In the genomic region with DNA sequence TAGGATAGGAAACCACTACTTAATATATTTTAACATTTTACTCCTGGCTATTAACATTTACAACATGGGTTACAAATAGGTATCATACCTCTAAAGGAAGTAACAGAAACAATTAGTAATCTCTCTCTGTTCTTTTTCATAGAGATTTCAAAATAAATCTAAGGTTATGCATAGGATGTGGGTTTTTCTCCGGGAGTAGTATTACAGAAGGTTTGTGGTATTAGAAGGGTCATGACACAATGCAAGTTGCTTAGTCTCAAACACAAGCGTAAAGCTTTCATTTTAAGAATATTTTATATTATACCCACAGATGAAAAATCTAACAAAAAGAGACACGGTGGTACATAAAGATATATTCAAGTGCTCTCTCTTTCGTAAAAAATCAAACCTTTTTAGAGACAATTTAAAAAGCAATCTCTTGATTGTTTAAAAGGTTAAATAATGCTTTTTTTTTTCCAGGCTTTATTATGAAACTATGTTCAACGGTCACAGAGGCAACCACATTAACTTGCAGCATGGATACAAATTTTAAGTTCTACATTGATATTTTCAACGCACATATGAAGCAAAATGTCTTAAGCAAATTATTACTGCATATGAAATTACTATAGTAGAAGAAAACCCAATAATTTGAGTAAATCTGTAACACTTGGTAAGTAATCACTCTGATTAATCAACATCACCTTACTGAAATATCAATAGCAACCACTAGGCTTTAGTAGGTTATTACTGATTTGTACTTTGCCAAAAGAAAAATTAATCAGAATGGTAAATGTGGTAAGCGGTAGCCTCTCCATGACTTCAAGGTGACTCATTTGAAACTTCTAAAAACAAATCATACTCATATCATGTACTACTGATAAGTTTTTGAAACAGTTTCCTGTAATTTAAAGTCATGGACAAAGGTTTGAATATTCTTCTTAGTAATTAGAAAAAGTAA, we compare ENCODE assay signal across 8 cellular contexts.
DNase-seq lines count a peak whose midpoint lies in the region; ATAC-seq and TF ChIP-seq lines count a peak whose summit lies in the region.

No MANE protein-coding gene starts in this region.

- DNase-seq in EL (peak; percentile 64), astrocyte of the hippocampus (ENCODE audit: low read depth, low spot score) (peak; percentile 38), uterus (no peak), cerebellar cortex (ENCODE audit: low spot score) (no peak)
- no peak for DNase-seq in stimulated activated effector memory CD8-positive, alpha-beta T cell treated with anti-CD3 and anti-CD28 coated beads, Interleukin-12 subunit alpha, Interleukin-12 subunit beta, amount 100 ng/mL, for 72 hours (ENCODE audit: low spot score in 2 of 2)
- DNase-seq in stimulated activated CD4-positive, alpha-beta T cell treated with anti-CD3 and anti-CD28 coated beads, Interleukin-1b, Interleukin-23, amount 100 ng/mL, for 48 hours = no peak

- H3K27me3 ChIP-seq in uterus = no peaks in the 10 kb centered on the region

- no peak overlapping the region for H3K4me3 ChIP-seq in uterus

- no peaks in the 10 kb centered on the region for H3K9me3 ChIP-seq in uterus

- intact Hi-C loops in uterus (cut with DNase I; ENCODE audit: low total_unique reads) = no loop called here

- H3K4me1 Mint-ChIP-seq in stimulated activated effector memory CD8-positive, alpha-beta T cell treated with anti-CD3 and anti-CD28 coated beads, Interleukin-12 subunit alpha, Interleukin-12 subunit beta, amount 100 ng/mL, for 72 hours = peaks cover 41% of the 10 kb centered on the region

- ATAC-seq in GM21390 (IDR thresholded peaks at IDR 0.05; ENCODE audit: unreplicated experiment) = peak; percentile 75
- peak; percentile 78 for ATAC-seq in HG03571 (IDR thresholded peaks at IDR 0.05; ENCODE audit: unreplicated experiment)
- ATAC-seq in stimulated activated effector memory CD8-positive, alpha-beta T cell treated with anti-CD3 and anti-CD28 coated beads, Interleukin-12 subunit alpha, Interleukin-12 subunit beta, amount 100 ng/mL, for 72 hours = peak; percentile 85

- no peak for TF ChIP-seq POLR2A in uterus (IDR thresholded peaks at IDR 0.05)

- TF ChIP-seq CTCF in uterus (IDR thresholded peaks at IDR 0.05) = no peak

- H3K27ac Mint-ChIP-seq in stimulated activated effector memory CD8-positive, alpha-beta T cell treated with anti-CD3 and anti-CD28 coated beads, Interleukin-12 subunit alpha, Interleukin-12 subunit beta, amount 100 ng/mL, for 72 hours = peak overlapping the region; percentile 92

- no peaks in the 10 kb centered on the region for H3K4me1 ChIP-seq in uterus

- no peaks in the 10 kb centered on the region for H3K36me3 ChIP-seq in uterus

- H3K4me3 Mint-ChIP-seq in stimulated activated effector memory CD8-positive, alpha-beta T cell treated with anti-CD3 and anti-CD28 coated beads, Interleukin-12 subunit alpha, Interleukin-12 subunit beta, amount 100 ng/mL, for 72 hours = peak overlapping the region; percentile 55

- no peak overlapping the region for H3K27ac ChIP-seq in uterus

- H3K36me3 Mint-ChIP-seq in stimulated activated effector memory CD8-positive, alpha-beta T cell treated with anti-CD3 and anti-CD28 coated beads, Interleukin-12 subunit alpha, Interleukin-12 subunit beta, amount 100 ng/mL, for 72 hours = no peaks in the 10 kb centered on the region

- peaks cover 2% of the 10 kb centered on the region for H3K9me3 Mint-ChIP-seq in stimulated activated effector memory CD8-positive, alpha-beta T cell treated with anti-CD3 and anti-CD28 coated beads, Interleukin-12 subunit alpha, Interleukin-12 subunit beta, amount 100 ng/mL, for 72 hours

Comparison
In these comparisons a context has a peak if more than half of its experiments do, and no peak if none do; other contexts are left out.
1. DNase-seq: peak in EL (single experiment) and astrocyte of the hippocampus (single experiment); none in stimulated activated effector memory CD8-positive, alpha-beta T cell treated with anti-CD3 and anti-CD28 coated beads, Interleukin-12 subunit alpha, Interleukin-12 subunit beta, amount 100 ng/mL, for 72 hours (0 of 2), uterus (0 of 2), stimulated activated CD4-positive, alpha-beta T cell treated with anti-CD3 and anti-CD28 coated beads, Interleukin-1b, Interleukin-23, amount 100 ng/mL, for 48 hours (single experiment) and cerebellar cortex (single experiment).
2. Peak in every context shown above with its lines, with median percentiles within 50 percentile points of each other: ATAC-seq.